19 cellular contexts compared by ENCODE assay signal in the genomic region with DNA sequence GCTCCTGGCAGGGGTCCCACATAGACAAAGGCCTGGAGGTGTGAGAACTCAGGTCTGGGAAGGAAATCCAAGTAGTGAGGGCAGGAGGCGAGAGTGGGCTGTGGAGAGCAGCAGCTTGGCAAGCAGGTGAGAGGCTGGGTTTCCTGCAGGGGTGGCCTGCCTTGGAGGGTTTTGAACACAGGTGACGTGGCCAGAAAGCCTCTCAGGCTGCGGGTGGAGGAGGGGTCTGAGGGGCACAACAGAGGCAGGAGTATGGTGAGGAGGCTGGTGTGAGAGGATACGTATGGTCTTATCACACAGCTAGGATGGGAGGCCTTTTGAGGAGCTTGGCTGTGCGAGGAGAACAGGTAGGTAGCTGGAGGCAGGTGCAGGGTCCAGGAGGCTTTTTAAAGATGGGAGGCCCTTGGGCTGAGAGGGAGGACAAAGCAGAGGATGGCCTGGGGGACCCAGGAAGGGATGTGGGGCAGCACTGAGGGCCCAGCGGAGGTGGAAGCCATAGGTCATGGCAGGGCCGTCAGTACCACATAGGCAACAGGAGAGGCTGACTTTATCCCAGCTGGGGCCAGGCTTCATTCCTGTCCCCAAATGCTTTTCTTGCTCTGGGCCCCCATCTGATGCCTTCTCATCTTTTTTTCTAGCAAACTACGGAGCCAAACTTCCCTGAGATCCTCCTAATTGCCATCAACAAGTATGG.
"Had no signal": no experiment of that assay in that cellular context is flagged by ENCODE, and none has a peak within 500 bp of the region (broad histone marks: within the 10 kb centered on the region; RNA-seq: fewer than 3 reads in every experiment).

No MANE protein-coding gene starts in this region.

- H3K27ac ChIP-seq: epithelial cell of prostate, ovary, psoas muscle, right lobe of liver, upper lobe of right lung had no signal

- H3K27ac Mint-ChIP-seq: activated CD4-positive, alpha-beta T cell treated with anti-CD3 and anti-CD28 coated beads for 36 hours; activated CD8-positive, alpha-beta T cell treated with anti-CD3 and anti-CD28 coated beads, Interleukin-2, amount 10 ng/mL, durations not matched to agents 7 days and 5 days; activated naive CD4-positive, alpha-beta T cell treated with anti-CD3 and anti-CD28 coated beads, Interleukin-2, amount 50 U/mL, for 24 hours; nephron; stimulated activated memory B cell treated with anti-CD40 and anti-IgM and Interleukin-4, amounts not matched to agents 10 μg/mL and 1 μg/mL and 100 μg/mL, for 72 hours had no signal

- H3K27me3 ChIP-seq: ovary, right lobe of liver, upper lobe of right lung had no signal

- H3K9me3 Mint-ChIP-seq: activated naive CD4-positive, alpha-beta T cell treated with anti-CD3 and anti-CD28 coated beads, Interleukin-2, amount 50 U/mL, for 24 hours; nephron; stimulated activated memory B cell treated with anti-CD40 and anti-IgM and Interleukin-4, amounts not matched to agents 10 μg/mL and 1 μg/mL and 100 μg/mL, for 72 hours had no signal

- H3K9me3 ChIP-seq: ovary, psoas muscle, right lobe of liver, upper lobe of right lung had no signal

- H3K4me3 Mint-ChIP-seq: activated CD4-positive, alpha-beta T cell treated with anti-CD3 and anti-CD28 coated beads for 36 hours; activated CD8-positive, alpha-beta T cell treated with anti-CD3 and anti-CD28 coated beads, Interleukin-2, amount 10 ng/mL, durations not matched to agents 7 days and 5 days; activated naive CD4-positive, alpha-beta T cell treated with anti-CD3 and anti-CD28 coated beads, Interleukin-2, amount 50 U/mL, for 24 hours; nephron; stimulated activated memory B cell treated with anti-CD40 and anti-IgM and Interleukin-4, amounts not matched to agents 10 μg/mL and 1 μg/mL and 100 μg/mL, for 72 hours had no signal

- H3K27me3 Mint-ChIP-seq: activated CD4-positive, alpha-beta T cell treated with anti-CD3 and anti-CD28 coated beads for 36 hours; stimulated activated memory B cell treated with anti-CD40 and anti-IgM and Interleukin-4, amounts not matched to agents 10 μg/mL and 1 μg/mL and 100 μg/mL, for 72 hours had no signal

- H3K4me1 Mint-ChIP-seq: activated CD4-positive, alpha-beta T cell treated with anti-CD3 and anti-CD28 coated beads for 36 hours; activated naive CD4-positive, alpha-beta T cell treated with anti-CD3 and anti-CD28 coated beads, Interleukin-2, amount 50 U/mL, for 24 hours; nephron had no signal

- H3K4me1 ChIP-seq: psoas muscle, right lobe of liver, upper lobe of right lung had no signal

- H3K4me3 ChIP-seq: lung, ovary, psoas muscle, right lobe of liver, smooth muscle cell, upper lobe of right lung had no signal

- H3K36me3 ChIP-seq: ovary, upper lobe of right lung had no signal

- H3K36me3 Mint-ChIP-seq: activated naive CD4-positive, alpha-beta T cell treated with anti-CD3 and anti-CD28 coated beads, Interleukin-2, amount 50 U/mL, for 24 hours; stimulated activated memory B cell treated with anti-CD40 and anti-IgM and Interleukin-4, amounts not matched to agents 10 μg/mL and 1 μg/mL and 100 μg/mL, for 72 hours had no signal

- ATAC-seq: activated CD4-positive, alpha-beta T cell treated with anti-CD3 and anti-CD28 coated beads for 36 hours; activated CD8-positive, alpha-beta T cell treated with anti-CD3 and anti-CD28 coated beads, Interleukin-2, amount 10 ng/mL, durations not matched to agents 7 days and 5 days; psoas muscle; right lobe of liver; stimulated activated memory B cell treated with anti-CD40 and anti-IgM and Interleukin-4, amounts not matched to agents 10 μg/mL and 1 μg/mL and 100 μg/mL, for 72 hours; upper lobe of right lung had no signal

- DNase-seq: activated CD4-positive, alpha-beta T cell treated with anti-CD3 and anti-CD28 coated beads for 36 hours; activated CD8-positive, alpha-beta memory T cell treated with anti-CD3 and anti-CD28 coated beads, Interleukin-2, amount 50 U/mL, for 48 hours; activated CD8-positive, alpha-beta T cell treated with anti-CD3 and anti-CD28 coated beads, Interleukin-2, amount 10 ng/mL, durations not matched to agents 7 days and 5 days; activated gamma-delta T cell; dermis blood vessel endothelial cell; foreskin fibroblast; midbrain; psoas muscle; stimulated activated CD4-positive, alpha-beta T cell treated with anti-CD3 and anti-CD28 coated beads, Interleukin-4, amount 100 ng/mL, for 24 hours; T-helper 2 cell had no signal
